7 cellular contexts compared by ENCODE assay signal in genomic region chr7:96321670-96322372, GRCh38. TPM values are rescaled to one million over a fixed set of nuclear protein-coding genes. Genes with fewer than 3 reads are reported as not detected.
A peak's percentile ranks its signal among the peaks of the same experiment; 100 is the strongest.
DNase-seq lines count a peak whose midpoint lies in the region; ATAC-seq, FAIRE-seq and TF ChIP-seq lines count a peak whose summit lies in the region.

SLC25A13 (minus strand) TSS chr7:96322098; CDS start chr7:96321956, 142 bp downstream.

- H3K36me3 Mint-ChIP-seq in astrocyte (ENCODE audit: low read depth, unreplicated experiment) = no peaks in the 10 kb centered on the region

- H3K79me2 ChIP-seq in astrocyte (ENCODE audit: insufficient read depth, low read length) (peaks cover 26% of the 10 kb centered on the region), hepatocyte (peaks cover 40% of the 10 kb centered on the region)

- TF ChIP-seq POLR2A in GM15510 (IDR thresholded peaks at IDR 0.05; ENCODE audit: borderline replicate concordance, extremely low read depth, insufficient read length) = peak; percentile 60

- peak within 1 kb of the TSS; percentile 93 for H2AFZ ChIP-seq in astrocyte (ENCODE audit: low read depth, low read length)
- H2AFZ ChIP-seq in hepatocyte = peak within 1 kb of the TSS; percentile 69

- no peaks in the 10 kb centered on the region for H3K36me3 ChIP-seq in astrocyte (ENCODE audit: insufficient read depth, low read length)
- no peaks in the 10 kb centered on the region for H3K36me3 ChIP-seq in hepatocyte (replicated peaks; ENCODE audit: insufficient read depth, low read depth)

- H3K27ac Mint-ChIP-seq in astrocyte (ENCODE audit: unreplicated experiment) = peak within 1 kb of the TSS; percentile 96

- no peaks in the 10 kb centered on the region for H3K27me3 ChIP-seq in astrocyte (ENCODE audit: insufficient read depth, low read length)
- H3K27me3 ChIP-seq in hepatocyte = no peaks in the 10 kb centered on the region

- DNase-seq in NCI-H146 (lab: John Stamatoyannopoulos, UW) (peak; percentile 95), T-helper 22 cell (ENCODE audit: low read depth) (peak; percentile 39), astrocyte (ENCODE audit: low read depth) (peak; percentile 59), hepatocyte (ENCODE audit: low spot score) (peak; percentile 94), retinal pigment epithelial cell (ENCODE audit: low read depth) (no peak)

- H3K9me3 ChIP-seq in astrocyte (ENCODE audit: insufficient read depth, low read depth, low read length) = no peaks in the 10 kb centered on the region
- H3K9me3 ChIP-seq in hepatocyte (ENCODE audit: low read depth) = no peaks in the 10 kb centered on the region

- TF ChIP-seq CTCF in astrocyte (IDR thresholded peaks at IDR 0.05; ENCODE audit: insufficient read depth, low read depth, low read length) (no peak), hepatocyte (IDR thresholded peaks at IDR 0.05; ENCODE audit: poor library complexity) (no peak), retinal pigment epithelial cell (conservative IDR thresholded peaks at IDR 0.05; ENCODE audit: low read depth, low read length) (no peak)

- H3K9me2 ChIP-seq in hepatocyte (replicated peaks; ENCODE audit: insufficient read depth) = no peaks in the 10 kb centered on the region

- H3K27ac ChIP-seq in astrocyte (ENCODE audit: low read depth, low read length) = peak within 1 kb of the TSS; percentile 73
- H3K27ac ChIP-seq in hepatocyte = peak within 1 kb of the TSS; percentile 98

- H3K4me2 ChIP-seq in astrocyte (ENCODE audit: low read length) (peak within 1 kb of the TSS; percentile 83), hepatocyte (peak within 1 kb of the TSS; percentile 73)

- no peaks in the 10 kb centered on the region for H3K9me3 Mint-ChIP-seq in astrocyte (ENCODE audit: unreplicated experiment)

- under 1% methylated on average over 34 of the region's 66 CpGs for WGBS in hepatocyte (ENCODE audit: low lambda C conversion rate, missing lambda C conversion rate)

- peak within 1 kb of the TSS; percentile 93 for H3K4me3 Mint-ChIP-seq in astrocyte (ENCODE audit: unreplicated experiment)

- FAIRE-seq in astrocyte (lab: Jason Lieb, UNC) = no peak

- H3K4me1 Mint-ChIP-seq in astrocyte (ENCODE audit: low read depth, unreplicated experiment) = peaks cover 13% of the 10 kb centered on the region

- H3K4me1 ChIP-seq in astrocyte (ENCODE audit: insufficient read depth, low read length) = no peaks in the 10 kb centered on the region
- peaks cover 18% of the 10 kb centered on the region for H3K4me1 ChIP-seq in hepatocyte (ENCODE audit: insufficient read depth)

- H3K9ac ChIP-seq in astrocyte (ENCODE audit: low read length) = peak within 1 kb of the TSS; percentile 89

- H3K27me3 Mint-ChIP-seq in astrocyte (ENCODE audit: low read depth, unreplicated experiment) = no peaks in the 10 kb centered on the region

- H3K4me3 ChIP-seq in astrocyte (ENCODE audit: insufficient read depth, low read depth, low read length) (peak within 1 kb of the TSS; percentile 67), hepatocyte (peak within 1 kb of the TSS; percentile 68), retinal pigment epithelial cell (ENCODE audit: low read length) (peak within 1 kb of the TSS; percentile 78)

- H4K20me1 ChIP-seq in astrocyte (ENCODE audit: insufficient read depth, low read length) (peaks cover 5% of the 10 kb centered on the region), hepatocyte (ENCODE audit: insufficient read depth, poor library complexity, severe bottlenecking) (peaks cover 3% of the 10 kb centered on the region)

- peak; percentile 80 for ATAC-seq in HG02763 (IDR thresholded peaks at IDR 0.05; ENCODE audit: unreplicated experiment)

RNA-seq across cellular contexts. Expression of gene SLC25A13, which starts in this region (rescaled TPM):
- total RNA-seq in astrocyte (56.0 and 58.1 TPM in 2 replicates), hepatocyte (53.2 and 55.1 TPM in 2 replicates)
- polyA plus RNA-seq in hepatocyte = 28.2 and 37.5 TPM in 2 replicates
